18 cellular contexts compared by ENCODE assay signal in the genomic region with DNA sequence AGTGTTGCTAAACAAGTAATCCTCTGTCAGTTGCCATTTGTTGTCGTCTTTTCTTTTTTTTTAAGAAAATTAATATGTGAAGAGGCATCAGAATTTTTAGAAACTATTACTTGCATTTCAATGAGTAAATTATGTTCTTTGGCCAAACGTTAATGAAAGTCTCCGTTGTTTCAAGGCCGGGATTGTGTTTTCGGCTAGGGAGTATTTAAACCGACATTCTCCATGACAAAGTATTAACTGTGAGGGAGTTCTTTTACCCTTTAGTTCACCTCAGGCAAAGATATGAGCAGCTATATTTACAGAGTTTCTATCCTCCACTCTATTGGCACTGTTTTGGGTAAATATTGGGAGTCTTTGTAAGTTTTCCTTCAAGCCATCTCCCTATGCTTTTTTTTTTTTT.
DNase-seq lines count a peak whose midpoint lies in the region; ATAC-seq and TF ChIP-seq lines count a peak whose summit lies in the region.
"Had no signal": no experiment of that assay in that cellular context is flagged by ENCODE, and none has a peak within 500 bp of the region (broad histone marks: within the 10 kb centered on the region; RNA-seq: fewer than 3 reads in every experiment).

No MANE protein-coding gene starts in this region.

- CTCF ChIA-PET in SK-N-SH (lab: Yijun Ruan, JAX), result no interaction called here

- no peaks in the 10 kb centered on the region for H4K20me1 ChIP-seq in SK-N-SH (ENCODE audit: insufficient read depth)

- H3K9me3 ChIP-seq in SK-N-SH (peaks cover 13% of the 10 kb centered on the region), body of pancreas (no peaks in the 10 kb centered on the region)

- TF ChIP-seq RAD21 in SK-N-SH (IDR thresholded peaks at IDR 0.05; ENCODE audit: low read length), result no peak

- ATAC-seq in SK-N-SH treated with all-trans-retinoic acid at 6 μM for 48 hours (no peak), body of pancreas (no peak)
- ATAC-seq: A549, HCT116 had no signal

- no peak for TF ChIP-seq EP300 in SK-N-SH (IDR thresholded peaks at IDR 0.05; ENCODE audit: borderline replicate concordance in 1 of 2, low read depth in 1 of 2, low read length in 1 of 2)

- peak overlapping the region; percentile 65; the same call in 1 of the 2 replicates for H2AFZ ChIP-seq in SK-N-SH (ENCODE audit: low read depth)

- no peak overlapping the region for H3K9ac ChIP-seq in SK-N-SH

- DNase-seq in SK-N-SH (no peak), RPMI7951 (ENCODE audit: low read depth) (peak; percentile 30), foreskin melanocyte (peak; percentile 76), HuH-7.5 (ENCODE audit: low spot score) (no peak), body of pancreas (no peak)
- no peak for DNase-seq in activated CD4-positive, alpha-beta T cell treated with anti-CD3 and anti-CD28 coated beads for 4 hours
- DNase-seq: AML-193; CD4-positive, alpha-beta T cell; DMS153; DMS79; GDM1; H7; KBM-7 had no signal

- intact Hi-C loops in body of pancreas (cut with DNase I), result no loop called here

- H3K27me3 ChIP-seq in SK-N-SH (ENCODE audit: insufficient read depth) (no peaks in the 10 kb centered on the region), body of pancreas (no peaks in the 10 kb centered on the region)

- H3K79me2 ChIP-seq in SK-N-SH (ENCODE audit: insufficient read depth), result no peaks in the 10 kb centered on the region; the same call in 1 of the 2 replicates

- TF ChIP-seq CTCF in SK-N-SH (IDR thresholded peaks at IDR 0.05) (no peak), body of pancreas (IDR thresholded peaks at IDR 0.05) (no peak)

- H3K4me3 ChIP-seq in SK-N-SH (ENCODE audit: low read depth in 2 of 2, low read length in 1 of 2) (no peak overlapping the region), body of pancreas (no peak overlapping the region)
- H3K4me3 ChIP-seq: A549 had no signal

- 74% methylated on average over 6 of the region's 6 CpGs for WGBS in SK-N-SH (ENCODE audit: low lambda C conversion rate)
- WGBS in body of pancreas, 2 donors, result 68 to 75% methylated on average over 6 of the region's 6 CpGs

- H3K9me2 ChIP-seq in SK-N-SH, result no peaks in the 10 kb centered on the region

- H3F3A ChIP-seq in SK-N-SH (replicated peaks; ENCODE audit: insufficient read depth), result no peaks in the 10 kb centered on the region

- no peak for TF ChIP-seq POLR2A in body of pancreas (IDR thresholded peaks at IDR 0.05)

- H3K4me1 ChIP-seq in SK-N-SH (ENCODE audit: control insufficient read depth in 1 of 2, insufficient read depth in 2 of 2, low read depth in 1 of 2, low read length in 1 of 2) (no peaks in the 10 kb centered on the region), body of pancreas (no peaks in the 10 kb centered on the region)
- H3K4me1 ChIP-seq: A549 had no signal

- H3K36me3 ChIP-seq in SK-N-SH (replicated peaks in 1 of 2; ENCODE audit: control insufficient read depth in 1 of 2, insufficient read depth in 2 of 2, low read length in 1 of 2), result peaks cover 0 to 11% of the 10 kb centered on the region in 2 experiments
- H3K36me3 ChIP-seq in body of pancreas (replicated peaks in 1 of 2; ENCODE audit: insufficient read depth in 1 of 2, low read depth in 2 of 2), result no peaks in the 10 kb centered on the region

- no peak overlapping the region for H3K27ac ChIP-seq in SK-N-SH (ENCODE audit: low read depth in 2 of 2, low read length in 1 of 2)
- no peak overlapping the region for H3K27ac ChIP-seq in body of pancreas
- H3K27ac ChIP-seq: 22Rv1, A549, C4-2B had no signal

- no peak overlapping the region for H3K4me2 ChIP-seq in SK-N-SH
- H3K4me2 ChIP-seq: A549 had no signal

- POLR2A ChIA-PET in SK-N-SH (lab: Yijun Ruan, JAX), result no interaction called here

TF ChIP-seq in SK-N-SH, 30 proteins besides CTCF, POLR2A, EP300 and RAD21:
- no peak for TF ChIP-seq MXI1 (IDR thresholded peaks at IDR 0.05; ENCODE audit: low read depth, low read length)
- TF ChIP-seq YY1 (IDR thresholded peaks at IDR 0.05; ENCODE audit: low read depth), result no peak
- no peak for TF ChIP-seq TEAD4 (IDR thresholded peaks at IDR 0.05; ENCODE audit: borderline replicate concordance, insufficient read depth)
- no peak for TF ChIP-seq NFIC (IDR thresholded peaks at IDR 0.05; ENCODE audit: borderline replicate concordance)
- TF ChIP-seq GABPA (IDR thresholded peaks at IDR 0.05; ENCODE audit: low read depth), result no peak
- TF ChIP-seq NRF1 (IDR thresholded peaks at IDR 0.05; ENCODE audit: low read depth, low read length), result no peak
- TF ChIP-seq, protein P1, sequence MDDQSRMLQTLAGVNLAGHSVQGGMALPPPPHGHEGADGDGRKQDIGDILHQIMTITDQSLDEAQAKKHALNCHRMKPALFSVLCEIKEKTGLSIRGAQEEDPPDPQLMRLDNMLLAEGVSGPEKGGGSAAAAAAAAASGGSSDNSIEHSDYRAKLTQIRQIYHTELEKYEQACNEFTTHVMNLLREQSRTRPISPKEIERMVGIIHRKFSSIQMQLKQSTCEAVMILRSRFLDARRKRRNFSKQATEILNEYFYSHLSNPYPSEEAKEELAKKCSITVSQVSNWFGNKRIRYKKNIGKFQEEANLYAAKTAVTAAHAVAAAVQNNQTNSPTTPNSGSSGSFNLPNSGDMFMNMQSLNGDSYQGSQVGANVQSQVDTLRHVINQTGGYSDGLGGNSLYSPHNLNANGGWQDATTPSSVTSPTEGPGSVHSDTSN (IDR thresholded peaks at IDR 0.05), result no peak
- TF ChIP-seq RXRA (IDR thresholded peaks at IDR 0.05; ENCODE audit: borderline replicate concordance, low read depth), result no peak
- no peak for TF ChIP-seq SMC3 (IDR thresholded peaks at IDR 0.05; ENCODE audit: low read depth, low read length)
- TF ChIP-seq FOSL2 (IDR thresholded peaks at IDR 0.05; ENCODE audit: borderline replicate concordance, low read depth), result no peak
- no peak for TF ChIP-seq FOXM1 (IDR thresholded peaks at IDR 0.05; ENCODE audit: low read depth)
- TF ChIP-seq TAF1 (IDR thresholded peaks at IDR 0.05; ENCODE audit: borderline replicate concordance, low read depth, low read length), result no peak
- TF ChIP-seq FOXJ3 (CRISPR knock-in tag; IDR thresholded peaks at IDR 0.05), result no peak
TF ChIP-seq in SK-N-SH: peak in this region for 0.

TF ChIP-seq in SK-N-SH treated with all-trans-retinoic acid at 6 μM for 48 hours, 23 proteins besides CTCF, POLR2A, EP300 and RAD21 (continues in another document):
- TF ChIP-seq RARB (CRISPR knock-in tag; IDR thresholded peaks at IDR 0.05) (no peak), ZFP30 (CRISPR knock-in tag; IDR thresholded peaks at IDR 0.05) (no peak), ZFP3 (CRISPR knock-in tag; IDR thresholded peaks at IDR 0.05) (no peak), ISL1 (CRISPR knock-in tag; IDR thresholded peaks at IDR 0.05) (no peak), ARNTL (CRISPR knock-in tag; IDR thresholded peaks at IDR 0.05; ENCODE audit: borderline replicate concordance, low read depth) (no peak), CSDC2 (CRISPR knock-in tag; IDR thresholded peaks at IDR 0.05) (no peak), OSR1 (CRISPR knock-in tag; IDR thresholded peaks at IDR 0.05) (no peak), CSRNP3 (CRISPR knock-in tag; IDR thresholded peaks at IDR 0.05) (no peak), PATZ1 (CRISPR knock-in tag; IDR thresholded peaks at IDR 0.05; ENCODE audit: borderline replicate concordance) (no peak)
- TF ChIP-seq, protein P2, sequence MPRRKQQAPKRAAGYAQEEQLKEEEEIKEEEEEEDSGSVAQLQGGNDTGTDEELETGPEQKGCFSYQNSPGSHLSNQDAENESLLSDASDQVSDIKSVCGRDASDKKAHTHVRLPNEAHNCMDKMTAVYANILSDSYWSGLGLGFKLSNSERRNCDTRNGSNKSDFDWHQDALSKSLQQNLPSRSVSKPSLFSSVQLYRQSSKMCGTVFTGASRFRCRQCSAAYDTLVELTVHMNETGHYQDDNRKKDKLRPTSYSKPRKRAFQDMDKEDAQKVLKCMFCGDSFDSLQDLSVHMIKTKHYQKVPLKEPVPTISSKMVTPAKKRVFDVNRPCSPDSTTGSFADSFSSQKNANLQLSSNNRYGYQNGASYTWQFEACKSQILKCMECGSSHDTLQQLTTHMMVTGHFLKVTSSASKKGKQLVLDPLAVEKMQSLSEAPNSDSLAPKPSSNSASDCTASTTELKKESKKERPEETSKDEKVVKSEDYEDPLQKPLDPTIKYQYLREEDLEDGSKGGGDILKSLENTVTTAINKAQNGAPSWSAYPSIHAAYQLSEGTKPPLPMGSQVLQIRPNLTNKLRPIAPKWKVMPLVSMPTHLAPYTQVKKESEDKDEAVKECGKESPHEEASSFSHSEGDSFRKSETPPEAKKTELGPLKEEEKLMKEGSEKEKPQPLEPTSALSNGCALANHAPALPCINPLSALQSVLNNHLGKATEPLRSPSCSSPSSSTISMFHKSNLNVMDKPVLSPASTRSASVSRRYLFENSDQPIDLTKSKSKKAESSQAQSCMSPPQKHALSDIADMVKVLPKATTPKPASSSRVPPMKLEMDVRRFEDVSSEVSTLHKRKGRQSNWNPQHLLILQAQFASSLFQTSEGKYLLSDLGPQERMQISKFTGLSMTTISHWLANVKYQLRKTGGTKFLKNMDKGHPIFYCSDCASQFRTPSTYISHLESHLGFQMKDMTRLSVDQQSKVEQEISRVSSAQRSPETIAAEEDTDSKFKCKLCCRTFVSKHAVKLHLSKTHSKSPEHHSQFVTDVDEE (CRISPR knock-in tag; IDR thresholded peaks at IDR 0.05), result no peak

Comparison
In these comparisons a context has a peak if more than half of its experiments do, and no peak if none do; other contexts are left out.
1. DNase-seq: peak in RPMI7951 (single experiment) and foreskin melanocyte (single experiment); none in SK-N-SH (single experiment), activated CD4-positive, alpha-beta T cell treated with anti-CD3 and anti-CD28 coated beads for 4 hours (0 of 2), HuH-7.5 (single experiment) and body of pancreas (0 of 4).